Comparison of ENCODE assay signal across 2 cellular contexts in genomic region chr6:120913519-120913918, GRCh38.
TF ChIP-seq lines count a peak whose summit lies in the region.

No MANE protein-coding gene starts in this region.

TF ChIP-seq in HepG2, 621 proteins besides CTCF, POLR2A, EP300 and RAD21 (continued from another document):
- TF ChIP-seq NFAT5 (CRISPR knock-in tag; IDR thresholded peaks at IDR 0.05): no peak
- TF ChIP-seq XBP1 (CRISPR knock-in tag; IDR thresholded peaks at IDR 0.05): no peak
- TF ChIP-seq ZNF724P (CRISPR knock-in tag; IDR thresholded peaks at IDR 0.05; ENCODE audit: borderline replicate concordance): no peak
- TF ChIP-seq ESRRA (CRISPR knock-in tag; IDR thresholded peaks at IDR 0.05; ENCODE audit: low read depth): no peak
- no peak for TF ChIP-seq CENPX (CRISPR knock-in tag; IDR thresholded peaks at IDR 0.05)
- TF ChIP-seq MNT (IDR thresholded peaks at IDR 0.05): no peak

TF ChIP-seq in K562, 482 proteins besides CTCF, POLR2A, EP300 and RAD21 (continued from another document):
- TF ChIP-seq RREB1 (CRISPR knock-in tag; IDR thresholded peaks at IDR 0.05) (no peak), ZBTB5 (IDR thresholded peaks at IDR 0.05) (no peak), SUPT5H (IDR thresholded peaks at IDR 0.05) (no peak), MLLT1 (IDR thresholded peaks at IDR 0.05) (no peak), RFX1 (IDR thresholded peaks at IDR 0.05) (peak; percentile 57), ATF4 (CRISPR knock-in tag; IDR thresholded peaks at IDR 0.05) (no peak)
